Comparison of ENCODE assay signal across 1 cellular context in genomic region chr20:43530321-43531090, GRCh38.
TF ChIP-seq lines count a peak whose summit lies in the region.

No MANE protein-coding gene starts in this region.

TF ChIP-seq in HepG2, 621 proteins besides CTCF, POLR2A, EP300 and RAD21 (continued from another document and continues in another):
- peak; percentile 94 for TF ChIP-seq HBP1 (CRISPR knock-in tag; IDR thresholded peaks at IDR 0.05; ENCODE audit: low read depth)
- no peak for TF ChIP-seq TOE1 (CRISPR knock-in tag; IDR thresholded peaks at IDR 0.05)
- no peak for TF ChIP-seq NFIC (IDR thresholded peaks at IDR 0.05; ENCODE audit: low read length)
- TF ChIP-seq ZNF737 (CRISPR knock-in tag; IDR thresholded peaks at IDR 0.05; ENCODE audit: borderline replicate concordance) = peak; percentile 88
- no peak for TF ChIP-seq HNF1A (IDR thresholded peaks at IDR 0.05; ENCODE audit: low read depth)
- no peak for TF ChIP-seq HNF1A (CRISPR knock-in tag; IDR thresholded peaks at IDR 0.05; ENCODE audit: borderline replicate concordance)
- TF ChIP-seq DPF2 (CRISPR knock-in tag; IDR thresholded peaks at IDR 0.05; ENCODE audit: borderline replicate concordance, low read depth) = peak; percentile 49; the same call in 1 of the 2 replicates
- 0 out of 2 replicates have a peak, but pooled peaks have one; percentile 66 for TF ChIP-seq ZFYVE20 (CRISPR knock-in tag; IDR thresholded peaks at IDR 0.05; ENCODE audit: borderline replicate concordance, low read depth)
- TF ChIP-seq HOXA3 (CRISPR knock-in tag; IDR thresholded peaks at IDR 0.05) = peak; percentile 90
- no peak for TF ChIP-seq ZNF781 (CRISPR knock-in tag; IDR thresholded peaks at IDR 0.05; ENCODE audit: borderline replicate concordance, not compliant biosample characterization)
- TF ChIP-seq SATB2 (CRISPR knock-in tag; IDR thresholded peaks at IDR 0.05) = no peak
- TF ChIP-seq FIP1L1 (IDR thresholded peaks at IDR 0.05; ENCODE audit: borderline replicate concordance, insufficient read depth, low read depth, low read length) = no peak
- no peak for TF ChIP-seq E2F2 (CRISPR knock-in tag; IDR thresholded peaks at IDR 0.05; ENCODE audit: borderline replicate concordance)
- TF ChIP-seq SRSF1 (optimal IDR thresholded peaks at IDR 0.05; ENCODE audit: low read depth, low read length) = no peak
- no peak; the same call in 1 of the 2 replicates for TF ChIP-seq ZNF652 (CRISPR knock-in tag; IDR thresholded peaks at IDR 0.05; ENCODE audit: borderline replicate concordance, low read depth)
- TF ChIP-seq AHR (CRISPR knock-in tag; IDR thresholded peaks at IDR 0.05) = peak; percentile 28; the same call in 1 of the 2 replicates
- peak; percentile 100 for TF ChIP-seq ZNF792 (CRISPR knock-in tag; IDR thresholded peaks at IDR 0.05)
- TF ChIP-seq KAT2B (IDR thresholded peaks at IDR 0.05; ENCODE audit: borderline replicate concordance, low read depth, low read length) = no peak
- TF ChIP-seq ZNF432 (CRISPR knock-in tag; IDR thresholded peaks at IDR 0.05; ENCODE audit: borderline replicate concordance) = no peak
- TF ChIP-seq FOXK2 (IDR thresholded peaks at IDR 0.05) = no peak
- peak; percentile 29; the same call in 1 of the 2 replicates for TF ChIP-seq HOXD1 (CRISPR knock-in tag; IDR thresholded peaks at IDR 0.05)
- TF ChIP-seq ZNF430 (CRISPR knock-in tag; IDR thresholded peaks at IDR 0.05) = peak; percentile 97
- TF ChIP-seq MIER3 (CRISPR knock-in tag; IDR thresholded peaks at IDR 0.05; ENCODE audit: borderline replicate concordance) = peak; percentile 96
- TF ChIP-seq ZNF10 (CRISPR knock-in tag; IDR thresholded peaks at IDR 0.05; ENCODE audit: borderline replicate concordance, low read depth) = no peak
- TF ChIP-seq AGO2 (optimal IDR thresholded peaks at IDR 0.05; ENCODE audit: low read depth, low read length) = no peak
- TF ChIP-seq ZNF816 (CRISPR knock-in tag; IDR thresholded peaks at IDR 0.05; ENCODE audit: borderline replicate concordance) = peak; percentile 88; the same call in 1 of the 2 replicates
- TF ChIP-seq, protein P1, sequence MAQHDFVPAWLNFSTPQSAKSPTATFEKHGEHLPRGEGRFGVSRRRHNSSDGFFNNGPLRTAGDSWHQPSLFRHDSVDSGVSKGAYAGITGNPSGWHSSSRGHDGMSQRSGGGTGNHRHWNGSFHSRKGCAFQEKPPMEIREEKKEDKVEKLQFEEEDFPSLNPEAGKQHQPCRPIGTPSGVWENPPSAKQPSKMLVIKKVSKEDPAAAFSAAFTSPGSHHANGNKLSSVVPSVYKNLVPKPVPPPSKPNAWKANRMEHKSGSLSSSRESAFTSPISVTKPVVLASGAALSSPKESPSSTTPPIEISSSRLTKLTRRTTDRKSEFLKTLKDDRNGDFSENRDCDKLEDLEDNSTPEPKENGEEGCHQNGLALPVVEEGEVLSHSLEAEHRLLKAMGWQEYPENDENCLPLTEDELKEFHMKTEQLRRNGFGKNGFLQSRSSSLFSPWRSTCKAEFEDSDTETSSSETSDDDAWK (CRISPR knock-in tag; IDR thresholded peaks at IDR 0.05) = no peak
- no peak for TF ChIP-seq ZKSCAN1 (IDR thresholded peaks at IDR 0.05; ENCODE audit: low read length)
- TF ChIP-seq, protein P2, sequence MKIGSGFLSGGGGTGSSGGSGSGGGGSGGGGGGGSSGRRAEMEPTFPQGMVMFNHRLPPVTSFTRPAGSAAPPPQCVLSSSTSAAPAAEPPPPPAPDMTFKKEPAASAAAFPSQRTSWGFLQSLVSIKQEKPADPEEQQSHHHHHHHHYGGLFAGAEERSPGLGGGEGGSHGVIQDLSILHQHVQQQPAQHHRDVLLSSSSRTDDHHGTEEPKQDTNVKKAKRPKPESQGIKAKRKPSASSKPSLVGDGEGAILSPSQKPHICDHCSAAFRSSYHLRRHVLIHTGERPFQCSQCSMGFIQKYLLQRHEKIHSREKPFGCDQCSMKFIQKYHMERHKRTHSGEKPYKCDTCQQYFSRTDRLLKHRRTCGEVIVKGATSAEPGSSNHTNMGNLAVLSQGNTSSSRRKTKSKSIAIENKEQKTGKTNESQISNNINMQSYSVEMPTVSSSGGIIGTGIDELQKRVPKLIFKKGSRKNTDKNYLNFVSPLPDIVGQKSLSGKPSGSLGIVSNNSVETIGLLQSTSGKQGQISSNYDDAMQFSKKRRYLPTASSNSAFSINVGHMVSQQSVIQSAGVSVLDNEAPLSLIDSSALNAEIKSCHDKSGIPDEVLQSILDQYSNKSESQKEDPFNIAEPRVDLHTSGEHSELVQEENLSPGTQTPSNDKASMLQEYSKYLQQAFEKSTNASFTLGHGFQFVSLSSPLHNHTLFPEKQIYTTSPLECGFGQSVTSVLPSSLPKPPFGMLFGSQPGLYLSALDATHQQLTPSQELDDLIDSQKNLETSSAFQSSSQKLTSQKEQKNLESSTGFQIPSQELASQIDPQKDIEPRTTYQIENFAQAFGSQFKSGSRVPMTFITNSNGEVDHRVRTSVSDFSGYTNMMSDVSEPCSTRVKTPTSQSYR (CRISPR knock-in tag; IDR thresholded peaks at IDR 0.05; ENCODE audit: borderline replicate concordance) = peak; percentile 82
- peak; percentile 83 for TF ChIP-seq HDAC1 (CRISPR knock-in tag; IDR thresholded peaks at IDR 0.05)
- no peak for TF ChIP-seq GTF2F1 (IDR thresholded peaks at IDR 0.05; ENCODE audit: low read length)
- peak; percentile 46 for TF ChIP-seq SKI (IDR thresholded peaks at IDR 0.05; ENCODE audit: partially characterized antibody)
- peak; percentile 64; the same call in 1 of the 2 replicates for TF ChIP-seq TBX3 (IDR thresholded peaks at IDR 0.05; ENCODE audit: borderline replicate concordance)
- 0 out of 2 replicates have a peak, but pooled peaks have one; percentile 46 for TF ChIP-seq TSC22D2 (CRISPR knock-in tag; IDR thresholded peaks at IDR 0.05; ENCODE audit: borderline replicate concordance)
- 0 out of 2 replicates have a peak, but pooled peaks have one; percentile 48 for TF ChIP-seq ZNF414 (CRISPR knock-in tag; IDR thresholded peaks at IDR 0.05)
- peak; percentile 46; the same call in 1 of the 2 replicates for TF ChIP-seq EED (CRISPR knock-in tag; IDR thresholded peaks at IDR 0.05)
- TF ChIP-seq NFRKB (IDR thresholded peaks at IDR 0.05) = no peak
- TF ChIP-seq DMAP1 (CRISPR knock-in tag; IDR thresholded peaks at IDR 0.05) = peak; percentile 87
- no peak for TF ChIP-seq ZC3H13 (CRISPR knock-in tag; IDR thresholded peaks at IDR 0.05)
- TF ChIP-seq ZNF20 (CRISPR knock-in tag; IDR thresholded peaks at IDR 0.05) = no peak
- TF ChIP-seq, protein P3, sequence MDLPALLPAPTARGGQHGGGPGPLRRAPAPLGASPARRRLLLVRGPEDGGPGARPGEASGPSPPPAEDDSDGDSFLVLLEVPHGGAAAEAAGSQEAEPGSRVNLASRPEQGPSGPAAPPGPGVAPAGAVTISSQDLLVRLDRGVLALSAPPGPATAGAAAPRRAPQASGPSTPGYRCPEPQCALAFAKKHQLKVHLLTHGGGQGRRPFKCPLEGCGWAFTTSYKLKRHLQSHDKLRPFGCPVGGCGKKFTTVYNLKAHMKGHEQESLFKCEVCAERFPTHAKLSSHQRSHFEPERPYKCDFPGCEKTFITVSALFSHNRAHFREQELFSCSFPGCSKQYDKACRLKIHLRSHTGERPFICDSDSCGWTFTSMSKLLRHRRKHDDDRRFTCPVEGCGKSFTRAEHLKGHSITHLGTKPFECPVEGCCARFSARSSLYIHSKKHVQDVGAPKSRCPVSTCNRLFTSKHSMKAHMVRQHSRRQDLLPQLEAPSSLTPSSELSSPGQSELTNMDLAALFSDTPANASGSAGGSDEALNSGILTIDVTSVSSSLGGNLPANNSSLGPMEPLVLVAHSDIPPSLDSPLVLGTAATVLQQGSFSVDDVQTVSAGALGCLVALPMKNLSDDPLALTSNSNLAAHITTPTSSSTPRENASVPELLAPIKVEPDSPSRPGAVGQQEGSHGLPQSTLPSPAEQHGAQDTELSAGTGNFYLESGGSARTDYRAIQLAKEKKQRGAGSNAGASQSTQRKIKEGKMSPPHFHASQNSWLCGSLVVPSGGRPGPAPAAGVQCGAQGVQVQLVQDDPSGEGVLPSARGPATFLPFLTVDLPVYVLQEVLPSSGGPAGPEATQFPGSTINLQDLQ (CRISPR knock-in tag; IDR thresholded peaks at IDR 0.05) = peak; percentile 54; the same call in 1 of the 2 replicates
- peak; percentile 74; the same call in 1 of the 2 replicates for TF ChIP-seq ZMYM2 (CRISPR knock-in tag; IDR thresholded peaks at IDR 0.05)
- 0 out of 2 replicates have a peak, but pooled peaks have one; percentile 56 for TF ChIP-seq ZNF782 (CRISPR knock-in tag; IDR thresholded peaks at IDR 0.05; ENCODE audit: borderline replicate concordance)
- peak; percentile 81; the same call in 1 of the 2 replicates for TF ChIP-seq ZNF670 (CRISPR knock-in tag; IDR thresholded peaks at IDR 0.05; ENCODE audit: borderline replicate concordance)
- TF ChIP-seq, protein P4, sequence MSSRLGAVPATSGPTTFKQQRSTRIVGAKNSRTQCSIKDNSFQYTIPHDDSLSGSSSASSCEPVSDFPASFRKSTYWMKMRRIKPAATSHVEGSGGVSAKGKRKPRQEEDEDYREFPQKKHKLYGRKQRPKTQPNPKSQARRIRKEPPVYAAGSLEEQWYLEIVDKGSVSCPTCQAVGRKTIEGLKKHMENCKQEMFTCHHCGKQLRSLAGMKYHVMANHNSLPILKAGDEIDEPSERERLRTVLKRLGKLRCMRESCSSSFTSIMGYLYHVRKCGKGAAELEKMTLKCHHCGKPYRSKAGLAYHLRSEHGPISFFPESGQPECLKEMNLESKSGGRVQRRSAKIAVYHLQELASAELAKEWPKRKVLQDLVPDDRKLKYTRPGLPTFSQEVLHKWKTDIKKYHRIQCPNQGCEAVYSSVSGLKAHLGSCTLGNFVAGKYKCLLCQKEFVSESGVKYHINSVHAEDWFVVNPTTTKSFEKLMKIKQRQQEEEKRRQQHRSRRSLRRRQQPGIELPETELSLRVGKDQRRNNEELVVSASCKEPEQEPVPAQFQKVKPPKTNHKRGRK (CRISPR knock-in tag; IDR thresholded peaks at IDR 0.05) = 0 out of 2 replicates have a peak, but pooled peaks have one; percentile 41
- TF ChIP-seq ZNF550 (CRISPR knock-in tag; IDR thresholded peaks at IDR 0.05; ENCODE audit: borderline replicate concordance) = no peak
- TF ChIP-seq, protein P5, sequence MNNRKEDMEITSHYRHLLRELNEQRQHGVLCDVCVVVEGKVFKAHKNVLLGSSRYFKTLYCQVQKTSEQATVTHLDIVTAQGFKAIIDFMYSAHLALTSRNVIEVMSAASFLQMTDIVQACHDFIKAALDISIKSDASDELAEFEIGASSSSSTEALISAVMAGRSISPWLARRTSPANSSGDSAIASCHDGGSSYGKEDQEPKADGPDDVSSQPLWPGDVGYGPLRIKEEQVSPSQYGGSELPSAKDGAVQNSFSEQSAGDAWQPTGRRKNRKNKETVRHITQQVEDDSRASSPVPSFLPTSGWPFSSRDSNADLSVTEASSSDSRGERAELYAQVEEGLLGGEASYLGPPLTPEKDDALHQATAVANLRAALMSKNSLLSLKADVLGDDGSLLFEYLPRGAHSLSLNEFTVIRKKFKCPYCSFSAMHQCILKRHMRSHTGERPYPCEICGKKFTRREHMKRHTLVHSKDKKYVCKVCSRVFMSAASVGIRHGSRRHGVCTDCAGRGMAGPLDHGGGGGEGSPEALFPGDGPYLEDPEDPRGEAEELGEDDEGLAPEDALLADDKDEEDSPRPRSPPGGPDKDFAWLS (CRISPR knock-in tag; IDR thresholded peaks at IDR 0.05; ENCODE audit: borderline replicate concordance) = no peak
- TF ChIP-seq MED13 (CRISPR knock-in tag; IDR thresholded peaks at IDR 0.05) = 0 out of 2 replicates have a peak, but pooled peaks have one; percentile 6
